In genomic region chr3:101829878-101830277, GRCh38 we compare ENCODE assay signal across 13 cellular contexts. TPM values are rescaled to one million over a fixed set of nuclear protein-coding genes. Genes with fewer than 3 reads are reported as not detected.
DNase-seq lines count a peak whose midpoint lies in the region; ATAC-seq and TF ChIP-seq lines count a peak whose summit lies in the region.
"Had no signal": no experiment of that assay in that cellular context is flagged by ENCODE, and none has a peak within 500 bp of the region (broad histone marks: within the 10 kb centered on the region; RNA-seq: fewer than 3 reads in every experiment).

No MANE protein-coding gene starts in this region.

- WGBS in sigmoid colon, 2 donors, result 68 to 70% methylated on average over 2 of the region's 2 CpGs

- H3K36me3 ChIP-seq in sigmoid colon, result no peaks in the 10 kb centered on the region

- peak; percentile 18 for ATAC-seq in HG02798 (IDR thresholded peaks at IDR 0.05; ENCODE audit: poor library complexity, unreplicated experiment)
- ATAC-seq in activated naive CD8-positive, alpha-beta T cell treated with anti-CD3 and anti-CD28 coated beads, Interleukin-2, amount 50 U/mL, for 24 hours, result no peak
- ATAC-seq in GM19467 (IDR thresholded peaks at IDR 0.05; ENCODE audit: unreplicated experiment), result no peak
- ATAC-seq in HG03097 (IDR thresholded peaks at IDR 0.05; ENCODE audit: low FRiP score, unreplicated experiment), result no peak

- peak overlapping the region; percentile 99 for H3K27ac Mint-ChIP-seq in activated naive CD8-positive, alpha-beta T cell treated with anti-CD3 and anti-CD28 coated beads, Interleukin-2, amount 50 U/mL, for 24 hours

- H3K27me3 ChIP-seq in sigmoid colon, result no peaks in the 10 kb centered on the region
- H3K27me3 ChIP-seq: dorsolateral prefrontal cortex had no signal

- TF ChIP-seq CTCF in sigmoid colon (IDR thresholded peaks at IDR 0.05), result no peak

- H3K9me3 Mint-ChIP-seq in activated naive CD8-positive, alpha-beta T cell treated with anti-CD3 and anti-CD28 coated beads, Interleukin-2, amount 50 U/mL, for 24 hours, result no peaks in the 10 kb centered on the region

- H3K4me3 Mint-ChIP-seq in activated naive CD8-positive, alpha-beta T cell treated with anti-CD3 and anti-CD28 coated beads, Interleukin-2, amount 50 U/mL, for 24 hours, result peak overlapping the region; percentile 98

- no peaks in the 10 kb centered on the region for H3K9me3 ChIP-seq in sigmoid colon
- H3K9me3 ChIP-seq: psoas muscle had no signal

- H3K36me3 Mint-ChIP-seq in activated naive CD8-positive, alpha-beta T cell treated with anti-CD3 and anti-CD28 coated beads, Interleukin-2, amount 50 U/mL, for 24 hours (ENCODE audit: low read depth), result peaks cover 47% of the 10 kb centered on the region

- peak overlapping the region in 2 of 4 donors; percentile 63 for H3K4me3 ChIP-seq in sigmoid colon
- H3K4me3 ChIP-seq: psoas muscle had no signal

- DNase-seq in SIG-M5 treated with dmso at 0.1 percent for 504 hours (lab: John Stamatoyannopoulos, UW; ENCODE audit: unreplicated experiment), result peak; percentile 87
- DNase-seq in SIG-M5 (lab: John Stamatoyannopoulos, UW), result no peak
- DNase-seq in activated naive CD8-positive, alpha-beta T cell treated with anti-CD3 and anti-CD28 coated beads, Interleukin-2, amount 50 U/mL, for 24 hours, result no peak
- no peak for DNase-seq in sigmoid colon
- DNase-seq in NCI-H2107 treated with DMSO at 0.1 percent for 48 hours (lab: John Stamatoyannopoulos, UW; ENCODE audit: unreplicated experiment), result no peak
- DNase-seq: 8988T; activated CD8-positive, alpha-beta memory T cell treated with anti-CD3 and anti-CD28 coated beads, Interleukin-2, amount 50 U/mL, for 4 hours; dorsolateral prefrontal cortex; NCI-H146; psoas muscle had no signal

- no peaks in the 10 kb centered on the region for H3K27me3 Mint-ChIP-seq in activated naive CD8-positive, alpha-beta T cell treated with anti-CD3 and anti-CD28 coated beads, Interleukin-2, amount 50 U/mL, for 24 hours

- no peak for TF ChIP-seq EP300 in sigmoid colon (IDR thresholded peaks at IDR 0.05)

- peaks cover 0 to 43% (median 39%) of the 10 kb centered on the region in 4 donors for H3K4me1 ChIP-seq in sigmoid colon

- TF ChIP-seq POLR2A in sigmoid colon (IDR thresholded peaks at IDR 0.05), result no peak

- peak overlapping the region; percentile 85 to 93 (median 92) for H3K27ac ChIP-seq in sigmoid colon

- intact Hi-C loops in sigmoid colon (cut with DNase I), result loop anchor here (2.0 to 5.0 kb wide), 2 partner anchors 19 to 302 kb away; partner anchors contain the start of gene NFKBIZ

- H3K4me1 Mint-ChIP-seq in activated naive CD8-positive, alpha-beta T cell treated with anti-CD3 and anti-CD28 coated beads, Interleukin-2, amount 50 U/mL, for 24 hours, result peaks cover 91% of the 10 kb centered on the region

RNA-seq across cellular contexts. Expression of gene NFKBIZ, which starts 19.4 kb away (rescaled TPM):
- 100 to 1,000 TPM in 1 of 4 donors, 10 to 100 TPM in 3; 49.9 to 121 (median 58.1) TPM for total RNA-seq in sigmoid colon
- 10 to 100 TPM in 2 of 3 donors, 1 to 10 TPM in 1; 4.2 to 55.0 (median 14.3) TPM for polyA plus RNA-seq in sigmoid colon

RNA-seq across cellular contexts. Expression of gene NXPE3, which starts 50.9 kb away (rescaled TPM):
- total RNA-seq in sigmoid colon, result 10 to 100 TPM; 11.5 to 15.8 (median 13.2) TPM
- polyA plus RNA-seq in sigmoid colon, result 1 to 10 TPM in 2 of 3 donors, under 1 TPM in 1; 0.92 to 8.8 (median 1.8) TPM
